4 cellular contexts compared by ENCODE assay signal in genomic region chr11:129954703-129955102, GRCh38.
TF ChIP-seq lines count a peak whose summit lies in the region.

No MANE protein-coding gene starts in this region.

TF ChIP-seq in HEK293, 187 proteins besides CTCF, POLR2A, EP300 and RAD21:
- 0 out of 2 replicates have a peak, but pooled peaks have one; percentile 52 for TF ChIP-seq ZNF121 (tag by site-specific recombination; IDR thresholded peaks at IDR 0.05)

TF ChIP-seq in WTC11, 78 proteins besides CTCF, POLR2A, EP300 and RAD21:
- TF ChIP-seq ZNF121 (CRISPR knock-in tag; IDR thresholded peaks at IDR 0.05): peak; percentile 85
TF ChIP-seq in WTC11: peak in this region for 1; not testable (repeated sequence) for 77.

TF ChIP-seq in K562, 482 proteins besides CTCF, POLR2A, EP300 and RAD21:
- TF ChIP-seq RBM25 (IDR thresholded peaks at IDR 0.05; ENCODE audit: low read depth, low read length, severe bottlenecking): peak; percentile 29
- peak; percentile 80 for TF ChIP-seq ZNF121 (CRISPR knock-in tag; conservative IDR thresholded peaks at IDR 0.05)

TF ChIP-seq in HepG2, 621 proteins besides CTCF, POLR2A, EP300 and RAD21:
- peak; percentile 47; the same call in 1 of the 2 replicates for TF ChIP-seq ZNF121 (CRISPR knock-in tag; IDR thresholded peaks at IDR 0.05)
